10 cellular contexts compared by ENCODE assay signal in the genomic region with DNA sequence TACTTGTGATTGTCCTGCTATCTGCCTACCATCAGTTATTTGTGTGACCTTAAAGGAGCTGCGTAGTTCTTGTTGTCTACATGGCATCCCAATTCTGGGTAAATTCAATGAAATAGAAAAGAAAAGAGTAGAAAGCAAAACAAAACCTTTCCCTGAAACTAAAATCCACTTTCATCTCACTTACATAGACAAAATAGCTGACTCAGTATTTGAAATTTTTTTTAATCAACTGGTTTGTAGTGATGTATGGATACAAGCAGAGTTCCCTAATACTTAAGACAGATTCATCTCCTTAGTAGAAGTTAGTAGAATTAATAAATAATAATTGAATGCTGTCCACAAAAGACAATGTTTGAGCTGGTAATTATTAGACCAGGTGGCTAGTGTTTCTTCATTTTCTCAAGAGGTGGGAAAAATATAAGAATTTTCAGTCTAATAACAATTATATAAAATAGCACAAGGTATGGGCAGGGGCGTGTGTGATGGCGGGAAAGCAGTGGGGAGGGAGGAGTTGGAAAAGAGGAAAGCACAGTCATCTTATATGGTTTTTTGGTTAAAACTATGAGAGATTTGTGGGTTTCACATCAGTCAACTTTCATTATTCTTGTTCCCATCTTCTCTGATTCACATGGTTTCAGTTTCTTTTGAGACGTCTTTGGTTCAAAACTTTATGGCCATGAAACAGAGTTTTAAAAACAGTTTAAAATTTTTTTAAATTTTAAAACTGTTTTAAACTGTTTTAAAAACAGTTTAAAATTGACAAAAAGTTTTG.
DNase-seq lines count a peak whose midpoint lies in the region; ATAC-seq and FAIRE-seq lines count a peak whose summit lies in the region.
"Had no signal": no experiment of that assay in that cellular context is flagged by ENCODE, and none has a peak within 500 bp of the region (broad histone marks: within the 10 kb centered on the region; RNA-seq: fewer than 3 reads in every experiment).

No MANE protein-coding gene starts in this region.

- peak; percentile 4 for FAIRE-seq in RCC 7860 (lab: Jason Lieb, UNC)

- DNase-seq in SIG-M5 treated with dmso at 0.1 percent for 504 hours (lab: John Stamatoyannopoulos, UW; ENCODE audit: unreplicated experiment): peak; percentile 17
- DNase-seq in SIG-M5 (lab: John Stamatoyannopoulos, UW): no peak
- DNase-seq in RCC 7860 (ENCODE audit: low spot score): no peak
- peak; percentile 21 for DNase-seq in stimulated activated CD4-positive, alpha-beta T cell treated with anti-CD3 and anti-CD28 coated beads, Interleukin-4, amount 100 ng/mL, for 24 hours
- no peak for DNase-seq in UCSD-AML1 (lab: John Stamatoyannopoulos, UW; ENCODE audit: unreplicated experiment)
- DNase-seq in NCI-H446 (lab: John Stamatoyannopoulos, UW): no peak
- no peak for DNase-seq in foreskin melanocyte
- DNase-seq: kidney glomerular epithelial cell had no signal

- peak; percentile 91 for ATAC-seq in HG02840 (IDR thresholded peaks at IDR 0.05; ENCODE audit: low FRiP score, unreplicated experiment)
- ATAC-seq: HCT116 had no signal

Comparison
In these comparisons a context has a peak if more than half of its experiments do, and no peak if none do; other contexts are left out.
1. DNase-seq: peak in SIG-M5 treated with dmso at 0.1 percent for 504 hours (single experiment) and stimulated activated CD4-positive, alpha-beta T cell treated with anti-CD3 and anti-CD28 coated beads, Interleukin-4, amount 100 ng/mL, for 24 hours (single experiment); none in SIG-M5 (single experiment), RCC 7860 (single experiment), UCSD-AML1 (single experiment), NCI-H446 (0 of 2) and foreskin melanocyte (single experiment).